In genomic region chr17:66300956-66301355, GRCh38 we compare ENCODE assay signal across 10 cellular contexts. TPM values are rescaled to one million over a fixed set of nuclear protein-coding genes. Genes with fewer than 3 reads are reported as not detected.
DNase-seq lines count a peak whose midpoint lies in the region; ATAC-seq and TF ChIP-seq lines count a peak whose summit lies in the region.
"Had no signal": no experiment of that assay in that cellular context is flagged by ENCODE, and none has a peak within 500 bp of the region (broad histone marks: within the 10 kb centered on the region; RNA-seq: fewer than 3 reads in every experiment).

No MANE protein-coding gene starts in this region.

- peak overlapping the region; percentile 94; the same call in 1 of the 2 replicates for H3K4me3 ChIP-seq in PC-3 (ENCODE audit: low read length)

- H3K27me3 Mint-ChIP-seq in activated T-cell treated with anti-CD3 and anti-CD28 coated beads, Interleukin-2, amount 50 U/mL, for 4 hours (ENCODE audit: low read depth), result no peaks in the 10 kb centered on the region
- H3K27me3 Mint-ChIP-seq in effector memory CD8-positive, alpha-beta T cell, result no peaks in the 10 kb centered on the region
- no peaks in the 10 kb centered on the region for H3K27me3 Mint-ChIP-seq in osteocyte (ENCODE audit: unreplicated experiment)

- H3K9me3 ChIP-seq in PC-3 (ENCODE audit: low read length), result no peaks in the 10 kb centered on the region

- peaks cover 48% of the 10 kb centered on the region for H3K79me2 ChIP-seq in PC-3 (ENCODE audit: low read length)

- DNase-seq in activated T-cell treated with anti-CD3 and anti-CD28 coated beads, Interleukin-2, amount 50 U/mL, for 4 hours, result no peak
- no peak for DNase-seq in activated T-cell treated with anti-CD3 and anti-CD28 coated beads, Interleukin-2, amount 50 U/mL, for 48 hours
- DNase-seq in PC-3 (no peak), osteocyte (ENCODE audit: extremely low spot score, unreplicated experiment) (no peak), NCI-H2227 (lab: John Stamatoyannopoulos, UW; ENCODE audit: unreplicated experiment) (no peak), NCI-H524 treated with DMSO at 0.1 percent for 48 hours (lab: John Stamatoyannopoulos, UW) (no peak)
- DNase-seq in effector memory CD8-positive, alpha-beta T cell, result no peak
- DNase-seq: activated effector memory CD4-positive, alpha-beta T cell treated with Interleukin-2 at 50 U/mL for 16 hours; stimulated activated CD8-positive, alpha-beta memory T cell treated with anti-CD3 and anti-CD28 coated beads, Interleukin-4, amount 100 ng/mL, for 48 hours had no signal

- H3K9me2 ChIP-seq in PC-3 (replicated peaks; ENCODE audit: low read length), result no peaks in the 10 kb centered on the region

- POLR2A ChIA-PET in PC-3 (lab: Charles Lee; ENCODE audit: unreplicated experiment), result no interaction called here

- no peaks in the 10 kb centered on the region for H3K27me3 ChIP-seq in PC-3 (ENCODE audit: low read length)

- CTCF ChIA-PET in PC-3 (lab: Charles Lee), result interaction anchor here (0.6 to 0.7 kb wide), 2 partner anchors 162 to 356 kb away, joined by 5 read pairs; no protein-coding TSS in a partner anchor

- TF ChIP-seq CTCF in PC-3 (conservative IDR thresholded peaks at IDR 0.05; ENCODE audit: low read depth, low read length) (no peak), osteocyte (IDR thresholded peaks at IDR 0.05) (no peak)

- no peak overlapping the region for H3K9ac ChIP-seq in PC-3 (ENCODE audit: low read length)

- peak overlapping the region; percentile 92 for H3K4me3 Mint-ChIP-seq in activated T-cell treated with anti-CD3 and anti-CD28 coated beads, Interleukin-2, amount 50 U/mL, for 4 hours
- peak overlapping the region; percentile 97 to 98 for H3K4me3 Mint-ChIP-seq in effector memory CD8-positive, alpha-beta T cell
- H3K4me3 Mint-ChIP-seq in osteocyte (ENCODE audit: unreplicated experiment), result peak overlapping the region; percentile 86

- H3K36me3 ChIP-seq in PC-3 (ENCODE audit: low read depth, low read length), result no peaks in the 10 kb centered on the region

- peaks cover 4% of the 10 kb centered on the region for H3K36me3 Mint-ChIP-seq in activated T-cell treated with anti-CD3 and anti-CD28 coated beads, Interleukin-2, amount 50 U/mL, for 4 hours (ENCODE audit: insufficient read depth)
- H3K36me3 Mint-ChIP-seq in effector memory CD8-positive, alpha-beta T cell (ENCODE audit: insufficient read depth), result peaks cover 18% of the 10 kb centered on the region
- no peaks in the 10 kb centered on the region for H3K36me3 Mint-ChIP-seq in osteocyte (ENCODE audit: unreplicated experiment)

- peaks cover 31% of the 10 kb centered on the region for H3K4me1 Mint-ChIP-seq in activated T-cell treated with anti-CD3 and anti-CD28 coated beads, Interleukin-2, amount 50 U/mL, for 4 hours (ENCODE audit: low read depth)
- H3K4me1 Mint-ChIP-seq in effector memory CD8-positive, alpha-beta T cell (ENCODE audit: low read depth in 2 of 2), result peaks cover 27 to 29% of the 10 kb centered on the region in 2 donors
- peaks cover 31% of the 10 kb centered on the region for H3K4me1 Mint-ChIP-seq in osteocyte (ENCODE audit: unreplicated experiment)

- peaks cover 20% of the 10 kb centered on the region; the same call in 1 of the 2 replicates for H4K20me1 ChIP-seq in PC-3 (ENCODE audit: low read length)

- ATAC-seq in activated T-cell treated with anti-CD3 and anti-CD28 coated beads, Interleukin-2, amount 50 U/mL, for 4 hours, result no peak
- no peak for ATAC-seq in PC-3
- ATAC-seq in effector memory CD8-positive, alpha-beta T cell (replicated peaks), result no peak
- ATAC-seq in HG02642 (IDR thresholded peaks at IDR 0.05; ENCODE audit: poor library complexity, unreplicated experiment), result no peak

- H3K4me1 ChIP-seq in PC-3 (ENCODE audit: insufficient read depth, low read length), result peaks cover 27% of the 10 kb centered on the region

- no peak overlapping the region for H3K27ac Mint-ChIP-seq in effector memory CD8-positive, alpha-beta T cell
- H3K27ac Mint-ChIP-seq in osteocyte (ENCODE audit: unreplicated experiment), result no peak overlapping the region

- intact Hi-C loops in PC-3 (cut with micrococcal nuclease), result loop anchor here (5.0 to 10.0 kb wide), 3 partner anchors 126 to 326 kb away; no protein-coding TSS in a partner anchor

- no peaks in the 10 kb centered on the region for H3K9me3 Mint-ChIP-seq in activated T-cell treated with anti-CD3 and anti-CD28 coated beads, Interleukin-2, amount 50 U/mL, for 4 hours
- no peaks in the 10 kb centered on the region for H3K9me3 Mint-ChIP-seq in effector memory CD8-positive, alpha-beta T cell
- H3K9me3 Mint-ChIP-seq in osteocyte (ENCODE audit: unreplicated experiment), result no peaks in the 10 kb centered on the region

- H2AFZ ChIP-seq in PC-3 (ENCODE audit: low read length), result no peak overlapping the region

- peak overlapping the region; percentile 99 for H3K4me2 ChIP-seq in PC-3 (ENCODE audit: low read length)

- H3K27ac ChIP-seq in PC-3 (ENCODE audit: low read length), result no peak overlapping the region

- BruUV-seq in PC-3 (replicated peaks; lab: Mats Ljungman, UMichigan), result no TSS peak

- H3F3A ChIP-seq in PC-3 (ENCODE audit: low read length, unreplicated experiment), result no peaks in the 10 kb centered on the region

RNA-seq across cellular contexts. Expression of gene PRKCA, which starts 1.5 kb away (rescaled TPM):
- total RNA-seq in activated T-cell treated with anti-CD3 and anti-CD28 coated beads, Interleukin-2, amount 50 U/mL, for 4 hours, result 100 to 1,000 TPM in 1 of 3 donors, 10 to 100 TPM in 2; 79.4 to 114 (median 95.3) TPM
- 22.6 and 28.2 TPM in 2 replicates for total RNA-seq in PC-3 (2014; rRNA removed)
- 80.1 and 82.9 TPM in 2 replicates for total RNA-seq in osteocyte
